ENCODE assay signal across 8 cellular contexts in genomic region chr12:99810718-99811593, GRCh38.
DNase-seq lines count a peak whose midpoint lies in the region; ATAC-seq and TF ChIP-seq lines count a peak whose summit lies in the region.

No MANE protein-coding gene starts in this region.

- H3K27me3 ChIP-seq in foreskin keratinocyte (no peaks in the 10 kb centered on the region), upper lobe of right lung (no peaks in the 10 kb centered on the region)

- H3K9me3 Mint-ChIP-seq in natural killer cell treated with Interleukin-12 subunit alpha and Interleukin-12 subunit beta and Interleukin-15 and Interleukin-18, amount 100 ng/mL, for 72 hours = no peaks in the 10 kb centered on the region
- no peaks in the 10 kb centered on the region for H3K9me3 Mint-ChIP-seq in activated T-helper 2 cell treated with anti-CD3 and anti-CD28 coated beads, Interferon-gamma antibody, Interleukin-2, Interleukin-4, amounts not matched to agents 10 μg/mL and 5 μg/mL and 100 μg/mL, durations not matched to agents 14 hours and 24 hours and 36 hours

- DNase-seq in COR-L47 (lab: John Stamatoyannopoulos, UW) (peak; percentile 92), M059J (ENCODE audit: low read depth) (peak; percentile 58), RWPE1 (ENCODE audit: low spot score) (no peak), foreskin keratinocyte (peak in 1 of 2 donors; percentile 9), upper lobe of right lung (no peak)
- no peak for DNase-seq in natural killer cell treated with Interleukin-12 subunit alpha and Interleukin-12 subunit beta and Interleukin-15 and Interleukin-18, amount 100 ng/mL, for 72 hours (ENCODE audit: low spot score)
- no peak for DNase-seq in stimulated activated naive CD4-positive, alpha-beta T cell (lab: John Stamatoyannopoulos, UW)
- DNase-seq in activated T-helper 2 cell treated with anti-CD3 and anti-CD28 coated beads, Interferon-gamma antibody, Interleukin-2, Interleukin-4, amounts not matched to agents 10 μg/mL and 5 μg/mL and 100 μg/mL, durations not matched to agents 14 hours and 24 hours and 36 hours (ENCODE audit: low spot score) = no peak

- H3K9me3 ChIP-seq in upper lobe of right lung = no peaks in the 10 kb centered on the region

- peak; percentile 45 for ATAC-seq in foreskin keratinocyte
- ATAC-seq in upper lobe of right lung = no peak
- no peak for ATAC-seq in natural killer cell treated with Interleukin-12 subunit alpha and Interleukin-12 subunit beta and Interleukin-15 and Interleukin-18, amount 100 ng/mL, for 72 hours

- H3K4me1 ChIP-seq in foreskin keratinocyte = no peaks in the 10 kb centered on the region
- H3K4me1 ChIP-seq in upper lobe of right lung = no peaks in the 10 kb centered on the region

- H3K36me3 Mint-ChIP-seq in natural killer cell treated with Interleukin-12 subunit alpha and Interleukin-12 subunit beta and Interleukin-15 and Interleukin-18, amount 100 ng/mL, for 72 hours = no peaks in the 10 kb centered on the region
- no peaks in the 10 kb centered on the region for H3K36me3 Mint-ChIP-seq in activated T-helper 2 cell treated with anti-CD3 and anti-CD28 coated beads, Interferon-gamma antibody, Interleukin-2, Interleukin-4, amounts not matched to agents 10 μg/mL and 5 μg/mL and 100 μg/mL, durations not matched to agents 14 hours and 24 hours and 36 hours (ENCODE audit: low read depth)

- intact Hi-C loops in upper lobe of right lung (cut with DNase I) = no loop called here
- intact Hi-C loops in activated T-helper 2 cell treated with anti-CD3 and anti-CD28 coated beads, Interferon-gamma antibody, Interleukin-2, Interleukin-4, amounts not matched to agents 10 μg/mL and 5 μg/mL and 100 μg/mL, durations not matched to agents 14 hours and 24 hours and 36 hours (cut with micrococcal nuclease) = no loop called here

- no peak overlapping the region for H3K27ac ChIP-seq in RWPE1
- no peak overlapping the region for H3K27ac ChIP-seq in foreskin keratinocyte
- H3K27ac ChIP-seq in upper lobe of right lung = no peak overlapping the region

- H3K27me3 Mint-ChIP-seq in natural killer cell treated with Interleukin-12 subunit alpha and Interleukin-12 subunit beta and Interleukin-15 and Interleukin-18, amount 100 ng/mL, for 72 hours = no peaks in the 10 kb centered on the region
- H3K27me3 Mint-ChIP-seq in activated T-helper 2 cell treated with anti-CD3 and anti-CD28 coated beads, Interferon-gamma antibody, Interleukin-2, Interleukin-4, amounts not matched to agents 10 μg/mL and 5 μg/mL and 100 μg/mL, durations not matched to agents 14 hours and 24 hours and 36 hours (ENCODE audit: low read depth) = no peaks in the 10 kb centered on the region

- CTCF ChIA-PET in RWPE1 (lab: Yijun Ruan, JAX) = interaction anchor here (0.6 kb wide), 1 partner anchor 351 kb away, joined by 4 read pairs; no protein-coding TSS in a partner anchor

- no peaks in the 10 kb centered on the region for H3K36me3 ChIP-seq in upper lobe of right lung

- H3K4me3 ChIP-seq in upper lobe of right lung = no peak overlapping the region

- H3K27ac Mint-ChIP-seq in natural killer cell treated with Interleukin-12 subunit alpha and Interleukin-12 subunit beta and Interleukin-15 and Interleukin-18, amount 100 ng/mL, for 72 hours = no peak overlapping the region
- no peak overlapping the region for H3K27ac Mint-ChIP-seq in activated T-helper 2 cell treated with anti-CD3 and anti-CD28 coated beads, Interferon-gamma antibody, Interleukin-2, Interleukin-4, amounts not matched to agents 10 μg/mL and 5 μg/mL and 100 μg/mL, durations not matched to agents 14 hours and 24 hours and 36 hours

- H3K4me3 Mint-ChIP-seq in natural killer cell treated with Interleukin-12 subunit alpha and Interleukin-12 subunit beta and Interleukin-15 and Interleukin-18, amount 100 ng/mL, for 72 hours = no peak overlapping the region
- no peak overlapping the region for H3K4me3 Mint-ChIP-seq in activated T-helper 2 cell treated with anti-CD3 and anti-CD28 coated beads, Interferon-gamma antibody, Interleukin-2, Interleukin-4, amounts not matched to agents 10 μg/mL and 5 μg/mL and 100 μg/mL, durations not matched to agents 14 hours and 24 hours and 36 hours (ENCODE audit: low read depth)

- TF ChIP-seq CTCF in RWPE1 (conservative IDR thresholded peaks at IDR 0.05; ENCODE audit: low read depth) = peak; percentile 42
- TF ChIP-seq CTCF in foreskin keratinocyte (conservative IDR thresholded peaks at IDR 0.05) = peak; percentile 46
- TF ChIP-seq CTCF in upper lobe of right lung (IDR thresholded peaks at IDR 0.05) = peak; percentile 36

- H3K4me1 Mint-ChIP-seq in natural killer cell treated with Interleukin-12 subunit alpha and Interleukin-12 subunit beta and Interleukin-15 and Interleukin-18, amount 100 ng/mL, for 72 hours (ENCODE audit: low read depth in 2 of 2) = no peaks in the 10 kb centered on the region
- H3K4me1 Mint-ChIP-seq in activated T-helper 2 cell treated with anti-CD3 and anti-CD28 coated beads, Interferon-gamma antibody, Interleukin-2, Interleukin-4, amounts not matched to agents 10 μg/mL and 5 μg/mL and 100 μg/mL, durations not matched to agents 14 hours and 24 hours and 36 hours (ENCODE audit: low read depth) = no peaks in the 10 kb centered on the region

- POLR2A ChIA-PET in RWPE1 (lab: Yijun Ruan, JAX; ENCODE audit: low non-redundant PET) = no interaction called here

Comparison
In these comparisons a context has a peak if more than half of its experiments do, and no peak if none do; other contexts are left out.
1. DNase-seq: peak in COR-L47 (single experiment) and M059J (single experiment); none in RWPE1 (single experiment), upper lobe of right lung (single experiment), natural killer cell treated with Interleukin-12 subunit alpha and Interleukin-12 subunit beta and Interleukin-15 and Interleukin-18, amount 100 ng/mL, for 72 hours (single experiment), stimulated activated naive CD4-positive, alpha-beta T cell (0 of 6) and activated T-helper 2 cell treated with anti-CD3 and anti-CD28 coated beads, Interferon-gamma antibody, Interleukin-2, Interleukin-4, amounts not matched to agents 10 μg/mL and 5 μg/mL and 100 μg/mL, durations not matched to agents 14 hours and 24 hours and 36 hours (single experiment).
2. Peak in every context shown above with its lines, with median percentiles within 50 percentile points of each other: CTCF ChIP-seq.